Comparison of ENCODE assay signal across 19 cellular contexts in genomic region chr6:85417336-85417735, GRCh38. TPM values are rescaled to one million over a fixed set of nuclear protein-coding genes. Genes with fewer than 3 reads are reported as not detected.
DNase-seq lines count a peak whose midpoint lies in the region; ATAC-seq and TF ChIP-seq lines count a peak whose summit lies in the region.
"Had no signal": no experiment of that assay in that cellular context is flagged by ENCODE, and none has a peak within 500 bp of the region (broad histone marks: within the 10 kb centered on the region; RNA-seq: fewer than 3 reads in every experiment).

No MANE protein-coding gene starts in this region.

- peaks cover 8% of the 10 kb centered on the region for H3K4me1 ChIP-seq in mammary epithelial cell (ENCODE audit: insufficient read depth, low read length)
- no peaks in the 10 kb centered on the region for H3K4me1 ChIP-seq in breast epithelium
- H3K4me1 ChIP-seq in RWPE2 (ENCODE audit: insufficient read depth, poor library complexity, severe bottlenecking) = peaks cover 2% of the 10 kb centered on the region
- H3K4me1 ChIP-seq in vagina = peaks cover 11% of the 10 kb centered on the region

- no peak overlapping the region for H3K4me2 ChIP-seq in mammary epithelial cell (ENCODE audit: insufficient read depth, low read depth, low read length)

- H3K9ac ChIP-seq in mammary epithelial cell (ENCODE audit: insufficient read depth, low read length) = no peak overlapping the region

- H3K27ac ChIP-seq in mammary epithelial cell (ENCODE audit: insufficient read depth, low read depth, low read length) = no peak overlapping the region
- no peak overlapping the region for H3K27ac ChIP-seq in breast epithelium
- H3K27ac ChIP-seq in RWPE2 (ENCODE audit: poor library complexity, severe bottlenecking) = peak overlapping the region; percentile 4
- peak overlapping the region; percentile 70 for H3K27ac ChIP-seq in vagina
- H3K27ac ChIP-seq: 22Rv1, HL-60 had no signal

- no peak for TF ChIP-seq CTCF in mammary epithelial cell (conservative IDR thresholded peaks at IDR 0.05 in 1 of 2, IDR thresholded peaks at IDR 0.05 in 1 of 2; ENCODE audit: extremely low read depth in 1 of 2, insufficient read depth in 1 of 2, low read depth in 1 of 2, low read length in 2 of 2)
- TF ChIP-seq CTCF in breast epithelium (IDR thresholded peaks at IDR 0.05) = no peak
- no peak for TF ChIP-seq CTCF in RWPE2 (IDR thresholded peaks at IDR 0.05; ENCODE audit: poor library complexity, severe bottlenecking)
- TF ChIP-seq CTCF in foreskin fibroblast (IDR thresholded peaks at IDR 0.05; ENCODE audit: low read depth, low read length) = no peak
- no peak for TF ChIP-seq CTCF in vagina (IDR thresholded peaks at IDR 0.05)

- no peak overlapping the region for H2AFZ ChIP-seq in mammary epithelial cell (ENCODE audit: low read depth, low read length)

- DNase-seq in mammary epithelial cell (peak; percentile 20), breast epithelium (ENCODE audit: low spot score in 2 of 2) (no peak), RWPE2 (ENCODE audit: low spot score) (no peak), foreskin fibroblast (peak; percentile 64 to 69), vagina (ENCODE audit: extremely low spot score in 2 of 2) (no peak)
- DNase-seq: DMS79 treated with DMSO at 0.1 percent for 48 hours, GDM1, Kasumi-1, NCI-H1092 treated with DMSO at 0.1 percent for 48 hours, NCI-H1694, NCI-H510A treated with DMSO at 0.1 percent for 48 hours, NCI-H774, OCI-M1, RPMI8226 had no signal

- intact Hi-C loops in mammary epithelial cell (cut with micrococcal nuclease) (no loop called here), breast epithelium (cut with DNase I; ENCODE audit: low total_unique reads) (no loop called here), vagina (cut with DNase I) (no loop called here)

- H4K20me1 ChIP-seq in mammary epithelial cell (ENCODE audit: insufficient read depth, low read length) = no peaks in the 10 kb centered on the region

- H3K4me3 ChIP-seq in mammary epithelial cell (replicated peaks in 1 of 3; ENCODE audit: insufficient read depth in 1 of 3, low read depth in 2 of 3, low read length in 3 of 3) (no peak overlapping the region), breast epithelium (no peak overlapping the region), RWPE2 (ENCODE audit: severe bottlenecking) (no peak overlapping the region), foreskin fibroblast (ENCODE audit: low read depth in 1 of 2, low read length in 2 of 2) (no peak overlapping the region), vagina (no peak overlapping the region)

- in situ Hi-C loops in mammary epithelial cell (cut with MboI; ENCODE audit: low sequenced_read_pairs in 2 of 2) = no loop called here

- TF ChIP-seq POLR2A in breast epithelium (IDR thresholded peaks at IDR 0.05) = no peak
- no peak for TF ChIP-seq POLR2A in vagina (IDR thresholded peaks at IDR 0.05)

- H3K27me3 ChIP-seq in mammary epithelial cell (ENCODE audit: insufficient read depth, low read length) = no peaks in the 10 kb centered on the region
- H3K27me3 ChIP-seq in breast epithelium = no peaks in the 10 kb centered on the region
- no peaks in the 10 kb centered on the region for H3K27me3 ChIP-seq in RWPE2 (ENCODE audit: insufficient read depth, poor library complexity, severe bottlenecking)
- no peaks in the 10 kb centered on the region for H3K27me3 ChIP-seq in vagina

- BruUV-seq in mammary epithelial cell (replicated peaks; lab: Mats Ljungman, UMichigan) = no TSS peak

- no peaks in the 10 kb centered on the region for H3K9me3 ChIP-seq in mammary epithelial cell (replicated peaks; ENCODE audit: insufficient read depth, low read length)
- H3K9me3 ChIP-seq in breast epithelium = no peaks in the 10 kb centered on the region
- H3K9me3 ChIP-seq in RWPE2 (ENCODE audit: severe bottlenecking) = no peaks in the 10 kb centered on the region
- H3K9me3 ChIP-seq in vagina = no peaks in the 10 kb centered on the region

- dilution Hi-C loops in mammary epithelial cell (cut with HindIII; ENCODE audit: low sequenced_read_pairs) = no loop called here

- H3K36me3 ChIP-seq in mammary epithelial cell (ENCODE audit: insufficient read depth, low read length) (no peaks in the 10 kb centered on the region), breast epithelium (no peaks in the 10 kb centered on the region), RWPE2 (ENCODE audit: low read depth) (no peaks in the 10 kb centered on the region), vagina (no peaks in the 10 kb centered on the region)

- ATAC-seq in RWPE2 (ENCODE audit: low read depth) = no peak
- no peak for ATAC-seq in HG03196 (IDR thresholded peaks at IDR 0.05; ENCODE audit: unreplicated experiment)
- ATAC-seq in HG03571 (IDR thresholded peaks at IDR 0.05; ENCODE audit: unreplicated experiment) = no peak
- ATAC-seq in HG03025 (IDR thresholded peaks at IDR 0.05; ENCODE audit: low FRiP score, unreplicated experiment) = no peak

- no peaks in the 10 kb centered on the region for H3K79me2 ChIP-seq in mammary epithelial cell (ENCODE audit: insufficient read depth, low read length)

- CTCF ChIA-PET in mammary epithelial cell (lab: Charles Lee; ENCODE audit: low non-redundant PET) = no interaction called here

RNA-seq across cellular contexts. Expression of gene NT5E, which starts 32.5 kb away (rescaled TPM):
- total RNA-seq in mammary epithelial cell = 100 to 1,000 TPM in 1 of 2 donors, 10 to 100 TPM in 1; 74.2 to 228 TPM
- polyA plus RNA-seq in mammary epithelial cell = 148 TPM
- polyA minus RNA-seq in mammary epithelial cell = 174 TPM
- total RNA-seq in breast epithelium = 10 to 100 TPM; 10.1 to 26.5 (median 11.4) TPM
- 87.2 TPM for total RNA-seq in vagina

Comparison
In these comparisons a context has a peak if more than half of its experiments do, and no peak if none do; other contexts are left out.
1. DNase-seq: peak in mammary epithelial cell (single experiment) and foreskin fibroblast (2 of 2); none in breast epithelium (0 of 2), RWPE2 (single experiment) and vagina (0 of 2).
2. H3K27ac ChIP-seq: peak in RWPE2 (single experiment) and vagina (single experiment); none in mammary epithelial cell (single experiment) and breast epithelium (0 of 2).